In the genomic region with DNA sequence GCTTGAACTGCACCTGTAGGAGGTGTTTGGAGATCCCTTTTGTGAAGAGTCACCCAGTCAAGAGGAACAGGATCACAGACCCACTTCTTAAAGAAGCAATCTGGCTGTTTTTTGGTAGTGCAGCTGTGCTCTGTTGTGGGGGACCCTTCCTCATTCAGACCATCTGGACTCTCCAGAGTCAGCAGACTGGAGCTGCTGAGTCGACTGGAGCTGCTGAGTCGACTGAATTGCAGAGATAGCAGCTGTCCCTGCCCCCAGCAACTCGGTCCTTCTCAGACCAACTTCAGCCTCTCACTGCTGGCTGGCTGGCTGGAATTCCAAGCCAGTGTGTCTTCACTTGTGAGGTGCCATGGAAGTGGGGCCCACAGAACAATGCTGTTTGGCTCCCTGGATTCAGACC, we compare ENCODE assay signal across 24 cellular contexts.
"Had no signal": no experiment of that assay in that cellular context is flagged by ENCODE, and none has a peak within 500 bp of the region (broad histone marks: within the 10 kb centered on the region; RNA-seq: fewer than 3 reads in every experiment).

No MANE protein-coding gene starts in this region.

- H3K27ac ChIP-seq: ascending aorta, colonic mucosa, parathyroid adenoma, sigmoid colon, spleen, thoracic aorta, upper lobe of right lung had no signal

- H3K36me3 Mint-ChIP-seq: memory B cell had no signal

- H3K9me3 ChIP-seq: colonic mucosa, thoracic aorta, upper lobe of right lung had no signal

- H3K9me3 Mint-ChIP-seq: central memory CD8-positive, alpha-beta T cell had no signal

- DNase-seq: activated B cell treated with CpG ODN at 0.5 μM for 24 hours; activated CD4-positive, alpha-beta T cell treated with anti-CD3 and anti-CD28 coated beads for 48 hours; activated CD8-positive, alpha-beta T cell treated with anti-CD3 and anti-CD28 coated beads for 36 hours; activated effector memory CD4-positive, alpha-beta T cell treated with Interleukin-2 at 50 U/mL for 16 hours; activated naive CD4-positive, alpha-beta T cell treated with anti-CD3 and anti-CD28 coated beads, Interleukin-2, amount 10 ng/mL, durations not matched to agents 7 days and 5 days; activated naive CD8-positive, alpha-beta T cell treated with anti-CD3 and anti-CD28 coated beads, Interleukin-2, amount 50 U/mL, for 24 hours; activated T-cell treated with anti-CD3 and anti-CD28 coated beads, Interleukin-2, amount 50 U/mL, for 24 hours; colonic mucosa; erythroblast; foreskin melanocyte; hypothalamus; kidney glomerular epithelial cell; left ventricle myocardium superior; naive thymus-derived CD8-positive, alpha-beta T cell; sigmoid colon; spleen; stimulated activated naive B cell treated with anti-CD40 and anti-IgM and Interleukin-4, amounts not matched to agents 10 μg/mL and 1 μg/mL and 100 μg/mL, for 72 hours; T-helper 17 cell; upper lobe of right lung had no signal

- H3K27ac Mint-ChIP-seq: activated B cell treated with CpG ODN at 0.5 μM for 24 hours; activated CD8-positive, alpha-beta T cell treated with anti-CD3 and anti-CD28 coated beads for 36 hours; activated naive CD4-positive, alpha-beta T cell treated with anti-CD3 and anti-CD28 coated beads, Interleukin-2, amount 10 ng/mL, durations not matched to agents 7 days and 5 days; activated naive CD8-positive, alpha-beta T cell treated with anti-CD3 and anti-CD28 coated beads, Interleukin-2, amount 50 U/mL, for 24 hours; activated T-cell treated with anti-CD3 and anti-CD28 coated beads, Interleukin-2, amount 50 U/mL, for 24 hours; memory B cell; naive thymus-derived CD8-positive, alpha-beta T cell; stimulated activated naive B cell treated with anti-CD40 and anti-IgM and Interleukin-4, amounts not matched to agents 10 μg/mL and 1 μg/mL and 100 μg/mL, for 72 hours; T-helper 17 cell had no signal

- H3K4me1 Mint-ChIP-seq: activated B cell treated with CpG ODN at 0.5 μM for 24 hours; activated naive CD4-positive, alpha-beta T cell treated with anti-CD3 and anti-CD28 coated beads, Interleukin-2, amount 10 ng/mL, durations not matched to agents 7 days and 5 days; activated naive CD8-positive, alpha-beta T cell treated with anti-CD3 and anti-CD28 coated beads, Interleukin-2, amount 50 U/mL, for 24 hours; central memory CD8-positive, alpha-beta T cell; memory B cell; naive thymus-derived CD8-positive, alpha-beta T cell; stimulated activated naive B cell treated with anti-CD40 and anti-IgM and Interleukin-4, amounts not matched to agents 10 μg/mL and 1 μg/mL and 100 μg/mL, for 72 hours; T-helper 17 cell had no signal

- H3K27me3 Mint-ChIP-seq: activated B cell treated with CpG ODN at 0.5 μM for 24 hours; activated CD8-positive, alpha-beta T cell treated with anti-CD3 and anti-CD28 coated beads for 36 hours; activated naive CD4-positive, alpha-beta T cell treated with anti-CD3 and anti-CD28 coated beads, Interleukin-2, amount 10 ng/mL, durations not matched to agents 7 days and 5 days; activated T-cell treated with anti-CD3 and anti-CD28 coated beads, Interleukin-2, amount 50 U/mL, for 24 hours; central memory CD8-positive, alpha-beta T cell; memory B cell; stimulated activated naive B cell treated with anti-CD40 and anti-IgM and Interleukin-4, amounts not matched to agents 10 μg/mL and 1 μg/mL and 100 μg/mL, for 72 hours had no signal

- H3K27me3 ChIP-seq: ascending aorta, colonic mucosa, sigmoid colon, spleen, upper lobe of right lung had no signal

- H3K4me3 Mint-ChIP-seq: activated B cell treated with CpG ODN at 0.5 μM for 24 hours; activated CD8-positive, alpha-beta T cell treated with anti-CD3 and anti-CD28 coated beads for 36 hours; activated naive CD4-positive, alpha-beta T cell treated with anti-CD3 and anti-CD28 coated beads, Interleukin-2, amount 10 ng/mL, durations not matched to agents 7 days and 5 days; activated naive CD8-positive, alpha-beta T cell treated with anti-CD3 and anti-CD28 coated beads, Interleukin-2, amount 50 U/mL, for 24 hours; activated T-cell treated with anti-CD3 and anti-CD28 coated beads, Interleukin-2, amount 50 U/mL, for 24 hours; central memory CD8-positive, alpha-beta T cell; memory B cell; naive thymus-derived CD8-positive, alpha-beta T cell; stimulated activated naive B cell treated with anti-CD40 and anti-IgM and Interleukin-4, amounts not matched to agents 10 μg/mL and 1 μg/mL and 100 μg/mL, for 72 hours; T-helper 17 cell had no signal

- ATAC-seq: activated CD8-positive, alpha-beta T cell treated with anti-CD3 and anti-CD28 coated beads for 36 hours; activated naive CD8-positive, alpha-beta T cell treated with anti-CD3 and anti-CD28 coated beads, Interleukin-2, amount 50 U/mL, for 24 hours; left ventricle myocardium superior; naive thymus-derived CD8-positive, alpha-beta T cell; stimulated activated naive B cell treated with anti-CD40 and anti-IgM and Interleukin-4, amounts not matched to agents 10 μg/mL and 1 μg/mL and 100 μg/mL, for 72 hours; T-helper 17 cell; upper lobe of right lung had no signal
